ENCODE assay signal across 23 cellular contexts in genomic region chr18:12963069-12963468, GRCh38. TPM values are rescaled to one million over a fixed set of nuclear protein-coding genes. Genes with fewer than 3 reads are reported as not detected.
DNase-seq lines count a peak whose midpoint lies in the region; ATAC-seq, FAIRE-seq and TF ChIP-seq lines count a peak whose summit lies in the region.
"Had no signal": no experiment of that assay in that cellular context is flagged by ENCODE, and none has a peak within 500 bp of the region (broad histone marks: within the 10 kb centered on the region; RNA-seq: fewer than 3 reads in every experiment).

No MANE protein-coding gene starts in this region.

- no peak overlapping the region for H2AK5ac ChIP-seq in IMR-90 (ENCODE audit: low read depth, low read length)

- peak; percentile 42; the same call in 1 of the 2 replicates for ATAC-seq in IMR-90 (ENCODE audit: low read depth)
- no peak for ATAC-seq in GM12878
- no peak for ATAC-seq in HG02610 (IDR thresholded peaks at IDR 0.05; ENCODE audit: unreplicated experiment)
- ATAC-seq: GM23338, HCT116 had no signal

- no peak for TF ChIP-seq POLR2A in IMR-90 (IDR thresholded peaks at IDR 0.05; ENCODE audit: low read depth, low read length)
- TF ChIP-seq POLR2A in GM12878 (IDR thresholded peaks at IDR 0.05; ENCODE audit: low read depth, low read length) = no peak

- no peak overlapping the region for H3K4ac ChIP-seq in IMR-90 (ENCODE audit: low read depth, low read length)

- H3K4me3 ChIP-seq in IMR-90 (ENCODE audit: insufficient read depth, low read depth, low read length) (no peak overlapping the region), GM12878 (no peak overlapping the region)
- H3K4me3 ChIP-seq: BLaER1 treated with 17β-estradiol and CSF1 and Interleukin-3, amounts not matched to agents 10 nM and 100 nM; GM23338 had no signal

- no peak overlapping the region for H2BK120ac ChIP-seq in IMR-90 (ENCODE audit: low read depth, low read length)

- H3K9ac ChIP-seq in IMR-90 (ENCODE audit: low read depth, low read length) (no peak overlapping the region), GM12878 (ENCODE audit: control insufficient read depth, insufficient read depth, low read length) (no peak overlapping the region)
- H3K9ac ChIP-seq: BLaER1 treated with 17β-estradiol and CSF1 and Interleukin-3, amounts not matched to agents 10 nM and 100 nM had no signal

- in situ Hi-C loops in IMR-90 (cut with MboI; ENCODE audit: low sequenced_read_pairs) = no loop called here
- in situ Hi-C loops in GM12878 (cut with MboI) = no loop called here

- no peaks in the 10 kb centered on the region for H4K20me1 ChIP-seq in IMR-90 (ENCODE audit: insufficient read depth, low read length)
- H4K20me1 ChIP-seq in GM12878 (ENCODE audit: control insufficient read depth, insufficient read depth) = no peaks in the 10 kb centered on the region

- H3K9me3 ChIP-seq in IMR-90 (ENCODE audit: control insufficient read depth, insufficient read depth, low read length) (no peaks in the 10 kb centered on the region), GM12878 (replicated peaks; ENCODE audit: control insufficient read depth, insufficient read depth, low read length) (no peaks in the 10 kb centered on the region)
- H3K9me3 ChIP-seq: BE2C had no signal

- BruUV-seq in IMR-90 (replicated peaks; lab: Mats Ljungman, UMichigan) (no TSS peak), GM12878 (replicated peaks; lab: Mats Ljungman, UMichigan) (no TSS peak)

- RAD21 ChIA-PET in GM12878 (lab: Charles Lee; ENCODE audit: unreplicated experiment) = no interaction called here

- no peak overlapping the region for H4K5ac ChIP-seq in IMR-90 (ENCODE audit: low read depth, low read length)

- H3K27me3 ChIP-seq in IMR-90 (ENCODE audit: control insufficient read depth, insufficient read depth, low read length) (no peaks in the 10 kb centered on the region), GM12878 (replicated peaks in 1 of 2; ENCODE audit: control insufficient read depth in 2 of 2, insufficient read depth in 2 of 2, low read length in 1 of 2) (no peaks in the 10 kb centered on the region)
- H3K27me3 ChIP-seq: BE2C; BLaER1 treated with 17β-estradiol and CSF1 and Interleukin-3, amounts not matched to agents 10 nM and 100 nM had no signal

- no peak overlapping the region for H4K8ac ChIP-seq in IMR-90 (ENCODE audit: low read depth in 2 of 2, low read length in 2 of 2)

- FAIRE-seq in GM12878 (lab: Jason Lieb, UNC) = peak; percentile 41
- FAIRE-seq: A204.1, D721Med, G401.6 had no signal

- H3K56ac ChIP-seq in IMR-90 (ENCODE audit: extremely low read depth, insufficient read depth, low read length) = no peak overlapping the region

- TF ChIP-seq CTCF in IMR-90 (conservative IDR thresholded peaks at IDR 0.05; ENCODE audit: low read depth, low read length) (no peak), GM12878 (IDR thresholded peaks at IDR 0.05 in 2 of 3, conservative IDR thresholded peaks at IDR 0.05 in 1 of 3; ENCODE audit: control insufficient read depth in 2 of 3, extremely low read depth in 1 of 3, insufficient read depth in 1 of 3, low read depth in 3 of 3, low read length in 3 of 3) (no peak)

- no peak overlapping the region for H2BK20ac ChIP-seq in IMR-90 (ENCODE audit: low read depth, low read length)

- H2AK9ac ChIP-seq in IMR-90 (replicated peaks; ENCODE audit: low read depth, low read length, poor library complexity) = no peak overlapping the region

- dilution Hi-C loops in IMR-90 (cut with HindIII; ENCODE audit: low sequenced_read_pairs, unreplicated experiment) = no loop called here

- H3K79me1 ChIP-seq in IMR-90 (ENCODE audit: low read depth in 1 of 2, low read length in 2 of 2) = peaks cover 38 to 39% of the 10 kb centered on the region in 2 experiments

- CTCF ChIA-PET in IMR-90 (lab: Yijun Ruan, JAX) (no interaction called here), GM12878 (lab: Yijun Ruan, JAX) (interaction anchor here (0.6 to 1.1 kb wide), 2 partner anchors 196 to 572 kb away, joined by 3 to 4 read pairs; no protein-coding TSS in a partner anchor)

- DNase-seq in NCI-H524 (lab: John Stamatoyannopoulos, UW) (peak; percentile 10 to 77), NCI-H524 treated with DMSO at 0.1 percent for 48 hours (lab: John Stamatoyannopoulos, UW) (no peak), IMR-90 (peak; percentile 73), GM12878 (ENCODE audit: low read depth, low spot score) (no peak), T-helper 9 cell (no peak), NCI-H1417 (lab: John Stamatoyannopoulos, UW) (no peak)
- no peak for DNase-seq in activated effector memory CD4-positive, alpha-beta T cell treated with Interleukin-2 at 50 U/mL for 16 hours
- DNase-seq: AML-193; BE2C; CD4-positive, alpha-beta T cell; CD8-positive, alpha-beta memory T cell; DMS153; DND-41; H9; HFFc6 had no signal

- H2BK15ac ChIP-seq in IMR-90 (ENCODE audit: low read depth, low read length) = no peak overlapping the region

- H3K27ac ChIP-seq in IMR-90 (ENCODE audit: insufficient read depth, low read length) (no peak overlapping the region), GM12878 (ENCODE audit: control insufficient read depth, insufficient read depth) (no peak overlapping the region)
- H3K27ac ChIP-seq: 22Rv1; BLaER1 treated with 17β-estradiol and CSF1 and Interleukin-3, amounts not matched to agents 10 nM and 100 nM had no signal

- no peak overlapping the region for H3K23ac ChIP-seq in IMR-90 (ENCODE audit: low read depth, low read length)

- H2AFZ ChIP-seq in IMR-90 (replicated peaks; ENCODE audit: low read length, poor library complexity) (no peak overlapping the region), GM12878 (ENCODE audit: control insufficient read depth, low read depth, low read length) (no peak overlapping the region)
- H2AFZ ChIP-seq: GM23338 had no signal

- no peak overlapping the region for H3K14ac ChIP-seq in IMR-90 (replicated peaks; ENCODE audit: low read depth, low read length)

- no peaks in the 10 kb centered on the region; the same call in 1 of the 2 replicates for H3K79me2 ChIP-seq in GM12878 (ENCODE audit: control insufficient read depth, insufficient read depth, low read length)

- no peak overlapping the region for H2BK5ac ChIP-seq in IMR-90 (ENCODE audit: low read depth, low read length, poor library complexity, severe bottlenecking)

- SMC1A ChIA-PET in GM12878 (lab: Charles Lee; ENCODE audit: uncharacterized antibody, unreplicated experiment) = interaction anchor here (1.1 to 1.3 kb wide), 3 partner anchors 8 to 22 kb away, joined by 3 to 4 read pairs (median 3); no protein-coding TSS in a partner anchor

- H4K91ac ChIP-seq in IMR-90 (ENCODE audit: insufficient read depth, low read depth, low read length) = no peak overlapping the region

- no peaks in the 10 kb centered on the region for H3K4me1 ChIP-seq in IMR-90 (ENCODE audit: control insufficient read depth, insufficient read depth, low read length)
- no peaks in the 10 kb centered on the region for H3K4me1 ChIP-seq in GM12878 (ENCODE audit: control insufficient read depth, insufficient read depth, low read length)
- H3K4me1 ChIP-seq: BE2C had no signal

- TF ChIP-seq EP300 in GM12878 (IDR thresholded peaks at IDR 0.05; ENCODE audit: borderline replicate concordance in 1 of 2, control insufficient read depth in 1 of 2, low read depth in 2 of 2, low read length in 2 of 2) = no peak

- H3K18ac ChIP-seq in IMR-90 (ENCODE audit: low read depth, low read length) = no peak overlapping the region

- POLR2A ChIA-PET in IMR-90 (lab: Charles Lee; ENCODE audit: unreplicated experiment) = interaction anchor here (0.5 kb wide), 1 partner anchor 241 kb away, joined by 7 read pairs; no protein-coding TSS in a partner anchor
- POLR2A ChIA-PET in GM12878 (lab: Charles Lee) = interaction anchor here (0.6 kb wide), 1 partner anchor 82 kb away, joined by 4 read pairs; no protein-coding TSS in a partner anchor

- no peak overlapping the region for H3K4me2 ChIP-seq in IMR-90 (ENCODE audit: low read depth, low read length)
- no peak overlapping the region for H3K4me2 ChIP-seq in GM12878 (ENCODE audit: control insufficient read depth, insufficient read depth)
- H3K4me2 ChIP-seq: BLaER1 treated with 17β-estradiol and CSF1 and Interleukin-3, amounts not matched to agents 10 nM and 100 nM; GM23338 had no signal

- intact Hi-C loops in IMR-90 (cut with micrococcal nuclease) = no loop called here
- intact Hi-C loops in GM12878 (cut with micrococcal nuclease; ENCODE audit: unreplicated experiment) = no loop called here

- TF ChIP-seq RAD21 in IMR-90 (IDR thresholded peaks at IDR 0.05; ENCODE audit: low read length) (no peak), GM12878 (IDR thresholded peaks at IDR 0.05; ENCODE audit: insufficient read depth, low read depth, low read length) (no peak)

- 0 out of 2 replicates have a peak, but pooled peaks cover 2% of the 10 kb centered on the region for H3K9me1 ChIP-seq in IMR-90 (ENCODE audit: insufficient read depth, low read length)

- no CpG with 5 or more reads among the region's 1 CpG for WGBS in IMR-90 (ENCODE audit: extremely low coverage in 2 of 2, insufficient read length in 1 of 2), 2 experiments
- 96% methylated on average over 1 of the region's 1 CpG for WGBS in GM12878 (ENCODE audit: insufficient coverage, insufficient replicate concordance, low lambda C conversion rate, missing lambda C conversion rate)

- H3K36me3 ChIP-seq in IMR-90 (ENCODE audit: control insufficient read depth, insufficient read depth, low read length) (peaks cover 10% of the 10 kb centered on the region), GM12878 (ENCODE audit: control insufficient read depth in 2 of 2, insufficient read depth in 2 of 2, low read length in 1 of 2) (peaks cover 0 to 11% of the 10 kb centered on the region in 2 experiments)

RNA-seq across cellular contexts. Expression of gene SEH1L, which starts 15.3 kb away (rescaled TPM):
- total RNA-seq in IMR-90 (2012; rRNA removed) (43.0 and 45.5 TPM in 2 replicates), GM12878 (2014; rRNA removed) (28.1 and 36.2 TPM in 2 replicates), GM12878 (2014; rRNA removed; fragmentation: Illumina TruSeq; extraction: Trizol) (39.7 and 43.1 TPM in 2 replicates), GM12878 (2021) (66.5 and 70.2 TPM in 2 replicates)
- polyA plus RNA-seq in IMR-90 (2012; rRNA removed) (25.1 and 27.6 TPM in 2 replicates), GM12878 (2011; rRNA removed) (109 and 120 TPM in 2 replicates), GM12878 (2014; fragmentation: Illumina TruSeq; extraction: Trizol) (53.2 and 59.5 TPM in 2 replicates), GM12878 (2014; fragmentation: Nextera tagmentation; extraction: Ambion mirVana) (10 to 100 TPM; 27.5 to 52.4 TPM), GM12878 (2014; rRNA removed) (35.8 and 39.8 TPM in 2 replicates), GM12878 (2016; fragmentation: Nextera tagmentation; extraction: Ambion mirVana) (10 to 100 TPM; 80.2 to 84.1 TPM)
- polyA plus RNA-seq in IMR-90 (2012; cell fraction: cytosol; rRNA removed) = 9.5 and 19.0 TPM in 2 replicates
- polyA plus RNA-seq in IMR-90 (2012; cell fraction: nucleus; rRNA removed; ENCODE audit: low replicate concordance) = 8.2 and 20.6 TPM in 2 replicates
- 72.1 and 84.6 TPM in 2 replicates for total RNA-seq in GM12878 (2013; cell fraction: nucleolus; rRNA removed)
- polyA plus RNA-seq in GM12878 (2011; ENCODE audit: low read depth) = 16.1 TPM
- 87.0 and 98.0 TPM in 2 replicates for polyA plus RNA-seq in GM12878 (2011; cell fraction: cytosol; rRNA removed)
- 41.8 and 49.0 TPM in 2 replicates for polyA plus RNA-seq in GM12878 (2011; cell fraction: nucleus; rRNA removed)
- polyA plus RNA-seq in GM12878 (2012) = 25.5 and 27.9 TPM in 2 replicates
- polyA minus RNA-seq in GM12878 (2011; rRNA and poly(A)+ RNA removed) = 143 and 207 TPM in 2 replicates
- 37.8 and 48.3 TPM in 2 replicates for polyA minus RNA-seq in GM12878 (2011; cell fraction: cytosol; rRNA and poly(A)+ RNA removed)
- 18.1 and 26.1 TPM in 2 replicates for polyA minus RNA-seq in GM12878 (2011; cell fraction: nucleus; rRNA and poly(A)+ RNA removed)

RNA-seq across cellular contexts. Expression of gene CEP192, which starts 28.1 kb away (rescaled TPM):
- 29.0 and 34.2 TPM in 2 replicates for total RNA-seq in IMR-90 (2012; rRNA removed)
- polyA plus RNA-seq in IMR-90 (2012; rRNA removed) = 12.9 and 17.2 TPM in 2 replicates
- polyA plus RNA-seq in IMR-90 (2012; cell fraction: cytosol; rRNA removed) = 3.4 and 7.1 TPM in 2 replicates
- 10.9 and 42.0 TPM in 2 replicates for polyA plus RNA-seq in IMR-90 (2012; cell fraction: nucleus; rRNA removed; ENCODE audit: low replicate concordance)
- 192 and 194 TPM in 2 replicates for total RNA-seq in GM12878 (2013; cell fraction: nucleolus; rRNA removed)
- 33.9 and 37.5 TPM in 2 replicates for total RNA-seq in GM12878 (2014; rRNA removed)
- total RNA-seq in GM12878 (2014; rRNA removed; fragmentation: Illumina TruSeq; extraction: Trizol) = 37.6 and 39.7 TPM in 2 replicates
- total RNA-seq in GM12878 (2021) = 30.8 and 31.1 TPM in 2 replicates
- 21.1 TPM for polyA plus RNA-seq in GM12878 (2011; ENCODE audit: low read depth)
- polyA plus RNA-seq in GM12878 (2011; rRNA removed) = 58.2 and 81.8 TPM in 2 replicates
- 31.1 and 31.2 TPM in 2 replicates for polyA plus RNA-seq in GM12878 (2011; cell fraction: cytosol; rRNA removed)
- polyA plus RNA-seq in GM12878 (2011; cell fraction: nucleus; rRNA removed) = 97.1 and 118 TPM in 2 replicates
- polyA plus RNA-seq in GM12878 (2012) = 17.6 and 21.8 TPM in 2 replicates
- polyA plus RNA-seq in GM12878 (2014; fragmentation: Illumina TruSeq; extraction: Trizol) = 32.6 and 39.7 TPM in 2 replicates
- polyA plus RNA-seq in GM12878 (2014; fragmentation: Nextera tagmentation; extraction: Ambion mirVana) = 10 to 100 TPM; 15.4 to 24.5 TPM
- 25.6 and 28.1 TPM in 2 replicates for polyA plus RNA-seq in GM12878 (2014; rRNA removed)
- 10 to 100 TPM; 21.2 to 22.2 TPM for polyA plus RNA-seq in GM12878 (2016; fragmentation: Nextera tagmentation; extraction: Ambion mirVana)
- polyA minus RNA-seq in GM12878 (2011; rRNA and poly(A)+ RNA removed) = 80.1 and 95.5 TPM in 2 replicates
- 26.3 and 28.4 TPM in 2 replicates for polyA minus RNA-seq in GM12878 (2011; cell fraction: cytosol; rRNA and poly(A)+ RNA removed)
- polyA minus RNA-seq in GM12878 (2011; cell fraction: nucleus; rRNA and poly(A)+ RNA removed) = 69.6 and 88.0 TPM in 2 replicates

Comparison
In these comparisons a context has a peak if more than half of its experiments do, and no peak if none do; other contexts are left out.
1. DNase-seq: peak in NCI-H524 (2 of 2) and IMR-90 (single experiment); none in NCI-H524 treated with DMSO at 0.1 percent for 48 hours (single experiment), GM12878 (single experiment), activated effector memory CD4-positive, alpha-beta T cell treated with Interleukin-2 at 50 U/mL for 16 hours (single experiment), T-helper 9 cell (single experiment) and NCI-H1417 (0 of 3).